In genomic region chr1:115098979-115099692, GRCh38 we compare ENCODE assay signal across 1 cellular context.
TF ChIP-seq lines count a peak whose summit lies in the region.

No MANE protein-coding gene starts in this region.

TF ChIP-seq in A549, 52 proteins besides CTCF, POLR2A, EP300 and RAD21 (continued from another document):
- TF ChIP-seq GATA3 (IDR thresholded peaks at IDR 0.05; ENCODE audit: borderline replicate concordance) = no peak
- no peak for TF ChIP-seq NFE2L2 (conservative IDR thresholded peaks at IDR 0.05; ENCODE audit: low read length)
- TF ChIP-seq MAX (IDR thresholded peaks at IDR 0.05) = no peak
- TF ChIP-seq ZNF302 (CRISPR knock-in tag; IDR thresholded peaks at IDR 0.05) = no peak
- no peak for TF ChIP-seq HOXA7 (CRISPR knock-in tag; IDR thresholded peaks at IDR 0.05)
- no peak for TF ChIP-seq EHF (CRISPR knock-in tag; IDR thresholded peaks at IDR 0.05)
- TF ChIP-seq BHLHE40 (IDR thresholded peaks at IDR 0.05; ENCODE audit: low read depth, low read length) = no peak
